In the genomic region with DNA sequence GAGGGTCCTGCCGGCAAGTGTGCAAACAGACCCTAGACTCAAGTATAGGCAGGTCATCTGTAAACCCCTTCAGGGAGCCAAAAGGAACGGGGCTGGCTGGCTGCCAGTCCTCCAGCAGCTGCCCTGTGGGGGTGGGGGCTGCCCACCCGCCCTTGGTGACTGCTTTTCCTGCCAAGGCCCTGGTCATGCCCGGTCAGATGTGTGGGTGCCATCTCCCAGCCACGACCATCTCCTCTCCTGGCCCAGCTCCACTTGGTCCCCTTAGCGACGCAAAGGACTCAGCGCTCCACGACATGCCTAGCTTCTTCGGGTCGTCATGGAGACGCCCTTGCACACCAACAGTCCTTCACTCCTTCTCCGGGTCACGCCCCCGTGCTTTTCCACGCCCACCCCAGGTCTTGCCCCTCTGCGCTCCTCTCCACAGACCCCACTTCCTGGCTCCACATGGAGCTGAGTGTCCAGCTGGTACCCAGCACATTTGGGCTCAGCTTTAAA, we compare ENCODE assay signal across 20 cellular contexts. TPM values are rescaled to one million over a fixed set of nuclear protein-coding genes. Genes with fewer than 3 reads are reported as not detected.
DNase-seq lines count a peak whose midpoint lies in the region; ATAC-seq, FAIRE-seq and TF ChIP-seq lines count a peak whose summit lies in the region.
"Had no signal": no experiment of that assay in that cellular context is flagged by ENCODE, and none has a peak within 500 bp of the region (broad histone marks: within the 10 kb centered on the region; RNA-seq: fewer than 3 reads in every experiment).

No MANE protein-coding gene starts in this region.

- H3K4me1 ChIP-seq in H1 (replicated peaks in 1 of 4; ENCODE audit: control insufficient read depth in 3 of 4, insufficient read depth in 4 of 4, low read length in 3 of 4) (peaks cover 9 to 41% (median 22%) of the 10 kb centered on the region in 4 experiments), trophoblast cell (ENCODE audit: control insufficient read depth in 1 of 2, insufficient read depth in 2 of 2, low read length in 2 of 2) (peaks cover 17 to 19% of the 10 kb centered on the region in 2 experiments)

- no peaks in the 10 kb centered on the region for H3K79me2 ChIP-seq in H1 (ENCODE audit: control insufficient read depth in 1 of 2, insufficient read depth in 2 of 2, low read length in 2 of 2)
- H3K79me2 ChIP-seq in trophoblast cell (ENCODE audit: control insufficient read depth, insufficient read depth, low read length, poor library complexity): no peaks in the 10 kb centered on the region

- ATAC-seq in HG03159 (IDR thresholded peaks at IDR 0.05; ENCODE audit: unreplicated experiment): no peak
- ATAC-seq: stimulated activated naive B cell treated with anti-CD40 and anti-IgM and Interleukin-4, amounts not matched to agents 10 μg/mL and 1 μg/mL and 100 μg/mL, for 72 hours had no signal

- H3K27ac ChIP-seq in H1 (ENCODE audit: low read depth, low read length) (no peak overlapping the region), trophoblast cell (ENCODE audit: low read depth, low read length) (no peak overlapping the region)
- H3K27ac ChIP-seq: GM23248, left ventricle myocardium inferior, WERI-Rb-1 had no signal

- no peaks in the 10 kb centered on the region for H3K9me3 ChIP-seq in H1 (ENCODE audit: insufficient read depth in 2 of 2, low read depth in 1 of 2, low read length in 1 of 2)
- H3K9me3 ChIP-seq in trophoblast cell (ENCODE audit: insufficient read depth, low read depth, low read length): peaks cover 5% of the 10 kb centered on the region
- H3K9me3 ChIP-seq: left ventricle myocardium inferior had no signal

- no peak for TF ChIP-seq EP300 in H1 (IDR thresholded peaks at IDR 0.05; ENCODE audit: borderline replicate concordance in 1 of 2, low read depth in 2 of 2, low read length in 2 of 2)

- peak overlapping the region; percentile 87; the same call in 1 of the 2 replicates for H2BK5ac ChIP-seq in H1 (ENCODE audit: low read depth, low read length)
- H2BK5ac ChIP-seq in trophoblast cell (ENCODE audit: low read depth, low read length, poor library complexity): no peak overlapping the region

- H3K4ac ChIP-seq in H1 (replicated peaks; ENCODE audit: insufficient read length, low read depth, low read length): no peak overlapping the region
- H3K4ac ChIP-seq in trophoblast cell (ENCODE audit: low read depth, low read length): no peak overlapping the region

- H2BK120ac ChIP-seq in H1 (replicated peaks; ENCODE audit: low read depth, low read length) (no peak overlapping the region), trophoblast cell (ENCODE audit: insufficient read depth, low read length, poor library complexity) (no peak overlapping the region)

- H3K14ac ChIP-seq in H1 (ENCODE audit: insufficient read length) (no peak overlapping the region), trophoblast cell (ENCODE audit: low read length) (peak overlapping the region; percentile 0)

- no peaks in the 10 kb centered on the region; the same call in 1 of the 2 replicates for H3K79me1 ChIP-seq in H1 (ENCODE audit: low read depth, low read length)
- peaks cover 2% of the 10 kb centered on the region for H3K79me1 ChIP-seq in trophoblast cell (ENCODE audit: low read length)

- no peak overlapping the region for H3K56ac ChIP-seq in H1 (replicated peaks; ENCODE audit: insufficient read length, low read depth, low read length)

- no peak overlapping the region for H4K5ac ChIP-seq in H1 (ENCODE audit: insufficient read length, low read depth, low read length)

- H3K23me2 ChIP-seq in H1 (ENCODE audit: low read depth, low read length): peaks cover 4% of the 10 kb centered on the region; the same call in 1 of the 2 replicates

- no peak overlapping the region for H3K4me2 ChIP-seq in H1 (ENCODE audit: insufficient read depth in 1 of 2, low read depth in 2 of 2, low read length in 2 of 2)
- no peak overlapping the region for H3K4me2 ChIP-seq in trophoblast cell (ENCODE audit: low read length)

- 92% methylated on average over 17 of the region's 17 CpGs; no CpG with 5 or more reads in 1 of the 2 experiments for WGBS in H1 (ENCODE audit: extremely low coverage in 1 of 2, insufficient coverage in 1 of 2, insufficient read length in 1 of 2, insufficient replicate concordance in 2 of 2, low coverage in 1 of 2, low lambda C conversion rate in 2 of 2, missing lambda C conversion rate in 1 of 2), 2 experiments
- WGBS in trophoblast cell (ENCODE audit: extremely low coverage, insufficient coverage, insufficient read length): no CpG with 5 or more reads among the region's 17 CpGs

- peak overlapping the region; percentile 60; the same call in 1 of the 2 replicates for H2AK5ac ChIP-seq in H1 (ENCODE audit: low read depth, low read length)
- H2AK5ac ChIP-seq in trophoblast cell (ENCODE audit: low read length): peak overlapping the region; percentile 6

- H3K4me3 ChIP-seq in H1 (ENCODE audit: extremely low read depth in 1 of 4, insufficient read depth in 2 of 4, low read depth in 3 of 4, low read length in 4 of 4) (no peak overlapping the region), trophoblast cell (ENCODE audit: low read depth, low read length) (no peak overlapping the region)
- H3K4me3 ChIP-seq: GM23248, left ventricle myocardium inferior had no signal

- H3K23ac ChIP-seq in H1 (ENCODE audit: insufficient read length): no peak overlapping the region
- H3K23ac ChIP-seq in trophoblast cell (ENCODE audit: low read length): no peak overlapping the region

- POLR2A ChIA-PET in H1 (lab: Charles Lee; ENCODE audit: partially characterized antibody): interaction anchor here (1.1 to 2.2 kb wide), 4 partner anchors 8 to 17 kb away, joined by 3 to 7 read pairs (median 4); no protein-coding TSS in a partner anchor

- H3K9ac ChIP-seq in H1 (replicated peaks in 1 of 4; ENCODE audit: extremely low read depth in 1 of 4, low read depth in 3 of 4, low read length in 3 of 4) (no peak overlapping the region), trophoblast cell (ENCODE audit: low read length) (no peak overlapping the region)
- H3K9ac ChIP-seq: GM23248 had no signal

- H3K27me3 ChIP-seq in H1 (replicated peaks in 1 of 4; ENCODE audit: control insufficient read depth in 3 of 4, extremely low read depth in 1 of 4, insufficient read depth in 3 of 4, low read length in 3 of 4) (no peaks in the 10 kb centered on the region; a peak in 1 of 7 replicates), trophoblast cell (ENCODE audit: insufficient read depth, low read length) (no peaks in the 10 kb centered on the region)

- TF ChIP-seq CTCF in H1 (IDR thresholded peaks at IDR 0.05; ENCODE audit: control extremely low read depth in 1 of 3, insufficient read depth in 1 of 3, low read depth in 1 of 3, low read length in 3 of 3): no peak

- H3K36me3 ChIP-seq in H1 (ENCODE audit: control insufficient read depth in 2 of 4, insufficient read depth in 4 of 4, low read length in 3 of 4) (no peaks in the 10 kb centered on the region), trophoblast cell (ENCODE audit: control insufficient read depth in 1 of 2, insufficient read depth in 2 of 2, low read length in 2 of 2) (no peaks in the 10 kb centered on the region)
- H3K36me3 ChIP-seq: left ventricle myocardium inferior, WERI-Rb-1 had no signal

- H4K8ac ChIP-seq in H1 (ENCODE audit: extremely low read depth, insufficient read depth, low read length): no peak overlapping the region
- peak overlapping the region; percentile 31 for H4K8ac ChIP-seq in trophoblast cell (ENCODE audit: low read depth, low read length)

- H4K91ac ChIP-seq in H1 (replicated peaks; ENCODE audit: insufficient read length, low read length): peak overlapping the region; percentile 77
- H4K91ac ChIP-seq in trophoblast cell (ENCODE audit: low read depth, low read length): peak overlapping the region; percentile 74

- TF ChIP-seq POLR2A in H1 (IDR thresholded peaks at IDR 0.05; ENCODE audit: control extremely low read depth in 1 of 2, low read depth in 2 of 2, low read length in 2 of 2): no peak

- FAIRE-seq in H1 (lab: Jason Lieb, UNC): no peak
- FAIRE-seq: astrocyte, frontal cortex had no signal

- H4K20me1 ChIP-seq in H1 (replicated peaks in 1 of 2; ENCODE audit: control insufficient read depth in 1 of 2, insufficient read depth in 2 of 2, low read length in 2 of 2): no peaks in the 10 kb centered on the region

- H2AFZ ChIP-seq in H1 (ENCODE audit: low read length): no peak overlapping the region
- no peak overlapping the region for H2AFZ ChIP-seq in trophoblast cell (ENCODE audit: insufficient read depth, low read length, poor library complexity)
- H2AFZ ChIP-seq: GM23248 had no signal

- DNase-seq in DMS79 (lab: John Stamatoyannopoulos, UW): peak; percentile 83
- peak; percentile 72 for DNase-seq in NCI-H1105 treated with DMSO at 0.1 percent for 48 hours (lab: John Stamatoyannopoulos, UW)
- DNase-seq in H1 (ENCODE audit: low read depth in 1 of 2, low spot score in 2 of 2): no peak
- no peak for DNase-seq in trophoblast cell
- no peak for DNase-seq in midbrain (lab: John Stamatoyannopoulos, UW)
- no peak for DNase-seq in activated gamma-delta T cell (lab: John Stamatoyannopoulos, UW)
- DNase-seq: activated CD4-positive, alpha-beta T cell treated with anti-CD3 and anti-CD28 coated beads, Interleukin-2, amount 50 U/mL, for 48 hours; activated naive CD4-positive, alpha-beta T cell treated with anti-CD3 and anti-CD28 coated beads for 36 hours; activated T-cell treated with anti-CD3 and anti-CD28 coated beads, Interleukin-2, amount 50 U/mL, for 24 hours; left ventricle myocardium inferior; NCI-H1694; nucleus accumbens; OCI-M1; stimulated activated CD4-positive, alpha-beta T cell treated with anti-CD3 and anti-CD28 coated beads, Interleukin-15, amount 100 ng/mL, for 24 hours; stimulated activated naive B cell treated with anti-CD40 and anti-IgM and Interleukin-4, amounts not matched to agents 10 μg/mL and 1 μg/mL and 100 μg/mL, for 72 hours; WERI-Rb-1 had no signal

- CTCF ChIA-PET in H1 (lab: Charles Lee; ENCODE audit: partially characterized antibody): interaction anchor here (0.6 to 13.5 kb wide), 3 partner anchors 44 to 78 kb away, joined by 3 to 116 read pairs (median 3); no protein-coding TSS in a partner anchor

- peak overlapping the region; percentile 90 for H2BK20ac ChIP-seq in H1 (ENCODE audit: low read length)

- H3K18ac ChIP-seq in H1 (ENCODE audit: extremely low read depth, low read length) (peak overlapping the region; percentile 83), trophoblast cell (ENCODE audit: low read length) (no peak overlapping the region)

- H2BK12ac ChIP-seq in H1 (ENCODE audit: low read depth, low read length) (peak overlapping the region; percentile 98; the same call in 1 of the 2 replicates), trophoblast cell (ENCODE audit: low read length) (peak overlapping the region; percentile 13)

- TF ChIP-seq RAD21 in H1 (IDR thresholded peaks at IDR 0.05 in 1 of 2, conservative IDR thresholded peaks at IDR 0.05 in 1 of 2; ENCODE audit: low read depth in 2 of 2, low read length in 2 of 2): no peak

- H2BK15ac ChIP-seq in H1 (ENCODE audit: low read length): peak overlapping the region; percentile 46; the same call in 1 of the 2 replicates

- no peak overlapping the region for H4K12ac ChIP-seq in trophoblast cell (ENCODE audit: low read depth, low read length)

RNA-seq across cellular contexts. Expression of a gene that starts 2.4 kb away (rescaled TPM):
- 1.4 and 2.0 TPM in 2 replicates for total RNA-seq in H1 (2021; fragmentation: NEBNext Ultra II Directional; extraction: Animal tissue kit (Norgen Biotek cat#: 25700))
- polyA plus RNA-seq in H1 (2011; rRNA removed): 0.89 and 2.0 TPM in 2 replicates
- polyA plus RNA-seq in H1 (2011; cell fraction: cytosol; rRNA removed): 0.94 TPM
- polyA plus RNA-seq in H1 (2011; cell fraction: nucleus; rRNA removed): 5.4 TPM
- polyA plus RNA-seq in H1 (2012, experiment 1 of 2): 1.1 to 1.8 TPM (median 1.6 TPM) in 4 replicates
- 0.34 TPM for polyA plus RNA-seq in H1 (2012, experiment 2 of 2)
- polyA plus RNA-seq in H1 (2013, experiment 1 of 2): 0.83 TPM
- polyA plus RNA-seq in H1 (2013, experiment 2 of 2): 0.59 TPM
- polyA minus RNA-seq in H1 (2011; rRNA and poly(A)+ RNA removed): 0.98 and 2.0 TPM in 2 replicates
- 1.0 TPM for polyA minus RNA-seq in H1 (2011; cell fraction: cytosol; rRNA and poly(A)+ RNA removed)
- polyA minus RNA-seq in H1 (2011; cell fraction: nucleus; rRNA and poly(A)+ RNA removed): 2.8 TPM
- 0.05 and 0.08 TPM in 2 replicates for polyA plus RNA-seq in trophoblast cell (2013)
- total RNA-seq: GM23248 had no signal
- polyA plus RNA-seq: GM23248 had no signal

Comparison
In these comparisons a context has a peak if more than half of its experiments do, and no peak if none do; other contexts are left out.
1. DNase-seq: peak in DMS79 (single experiment) and NCI-H1105 treated with DMSO at 0.1 percent for 48 hours (single experiment); none in H1 (0 of 2), trophoblast cell (0 of 2), midbrain (single experiment) and activated gamma-delta T cell (single experiment).